1 cellular context compared by ENCODE assay signal in the genomic region with DNA sequence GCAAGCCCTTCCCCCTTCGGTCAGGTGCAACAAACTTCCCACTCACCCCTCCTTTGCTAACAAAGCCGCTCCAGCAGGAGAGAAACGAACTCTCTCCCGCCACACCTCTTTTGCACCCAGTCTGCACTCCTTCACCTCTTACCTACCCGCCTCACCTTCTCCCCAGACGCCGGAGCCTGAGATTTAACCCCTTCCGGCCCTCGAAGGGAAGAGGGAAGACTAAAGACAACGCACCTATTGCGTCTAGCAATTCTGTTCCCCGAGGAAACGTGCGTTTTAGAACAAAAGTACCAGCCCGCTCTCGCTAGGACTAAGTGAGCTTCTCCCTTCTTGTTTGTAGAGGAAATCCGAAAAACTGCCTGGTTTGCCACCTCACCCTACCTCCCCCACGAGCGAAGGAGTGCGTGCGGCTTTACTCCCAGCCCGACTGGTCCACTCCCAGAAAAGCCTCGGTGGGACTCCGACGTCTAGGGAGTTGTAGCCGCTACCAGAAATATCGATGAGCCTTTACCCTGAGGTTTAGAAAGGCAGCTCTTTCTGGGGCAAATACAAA.
A peak's percentile ranks its signal among the peaks of the same experiment; 100 is the strongest.
TF ChIP-seq lines count a peak whose summit lies in the region.

No MANE protein-coding gene starts in this region.

TF ChIP-seq in IMR-90, 13 proteins besides CTCF, POLR2A, EP300 and RAD21:
- peak; percentile 71; the same call in 1 of the 2 replicates for TF ChIP-seq MXI1 (IDR thresholded peaks at IDR 0.05; ENCODE audit: borderline replicate concordance, low read depth, low read length)
- TF ChIP-seq MAZ (IDR thresholded peaks at IDR 0.05; ENCODE audit: borderline replicate concordance, low read depth, low read length) = peak; percentile 12; the same call in 1 of the 2 replicates
- TF ChIP-seq RCOR1 (IDR thresholded peaks at IDR 0.05; ENCODE audit: insufficient replicate concordance, low read length) = no peak
